Comparison of ENCODE assay signal across 8 cellular contexts in the genomic region with DNA sequence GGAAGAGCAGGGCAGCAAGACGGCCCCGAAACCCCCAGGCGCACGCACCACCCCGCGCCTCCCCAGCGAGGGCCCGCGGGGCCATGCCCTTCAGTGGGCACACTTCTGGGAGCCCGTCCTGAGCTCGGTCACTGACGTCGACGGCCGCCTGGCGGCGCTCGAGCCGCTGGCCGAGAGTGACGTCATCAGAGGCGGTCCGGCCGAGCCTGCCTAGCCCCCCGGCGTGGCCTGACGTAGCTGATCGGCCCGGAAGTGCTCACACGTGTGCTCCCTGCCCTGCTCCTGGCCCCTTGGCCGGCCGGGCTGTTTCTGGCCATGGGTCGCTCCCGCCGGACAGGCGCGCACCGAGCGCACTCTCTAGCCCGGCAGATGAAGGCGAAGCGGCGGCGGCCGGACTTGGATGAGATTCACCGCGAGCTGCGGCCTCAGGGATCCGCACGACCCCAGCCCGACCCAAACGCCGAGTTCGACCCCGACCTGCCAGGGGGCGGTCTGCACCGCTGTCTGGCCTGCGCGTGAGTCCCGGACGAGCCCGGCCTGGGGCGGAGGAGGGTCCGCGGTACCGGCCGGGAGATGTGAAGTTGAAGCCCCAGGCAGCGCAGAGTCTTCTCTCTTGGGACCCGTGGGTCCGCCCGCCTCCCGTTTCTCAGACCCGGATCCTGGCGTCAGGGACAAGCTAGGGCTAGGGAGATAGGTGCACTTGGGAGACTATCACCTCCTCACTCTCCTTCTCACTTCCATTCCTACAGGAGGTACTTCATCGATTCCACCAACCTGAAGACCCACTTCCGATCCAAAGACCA. TPM values are rescaled to one million over a fixed set of nuclear protein-coding genes. Genes with fewer than 3 reads are reported as not detected.
DNase-seq lines count a peak whose midpoint lies in the region; ATAC-seq lines count a peak whose summit lies in the region.

Gene ZNF593, plus strand, starts transcription at position 240 of the 803 bp plus-strand sequence. Its CDS starts 76 bp downstream, at position 316.

- peak; percentile 74 to 81 (median 77) for DNase-seq in CD4-positive, alpha-beta memory T cell
- DNase-seq in NCI-H82 treated with DMSO at 0.1 percent for 48 hours (lab: John Stamatoyannopoulos, UW; ENCODE audit: unreplicated experiment) (peak; percentile 90), lung microvascular endothelial cell (ENCODE audit: low read depth in 2 of 2) (peak; percentile 92 to 95)
- peak; percentile 51 to 76 for DNase-seq in activated CD8-positive, alpha-beta memory T cell treated with anti-CD3 and anti-CD28 coated beads for 1 hour (ENCODE audit: extremely low read depth in 1 of 2, low read depth in 1 of 2)
- DNase-seq in effector CD4-positive, alpha-beta T cell: peak; percentile 74
- peak; percentile 78 to 81 (median 79) for DNase-seq in stimulated activated CD4-positive, alpha-beta T cell treated with anti-CD3 and anti-CD28 coated beads, TNF-alpha, amount 100 ng/mL, for 4 hours (ENCODE audit: low read depth in 3 of 3)

- intact Hi-C loops in CD4-positive, alpha-beta memory T cell (cut with micrococcal nuclease): loop anchor here (1.0 to 5.0 kb wide), 3 partner anchors 64 to 222 kb away; partner anchors contain the start of gene CEP85

- H3K4me1 ChIP-seq in CD4-positive, alpha-beta memory T cell (ENCODE audit: insufficient read depth, low read length): peaks cover 20% of the 10 kb centered on the region

- ATAC-seq in GM19351 (IDR thresholded peaks at IDR 0.05; ENCODE audit: unreplicated experiment) (peak; percentile 97), HG03558 (IDR thresholded peaks at IDR 0.05; ENCODE audit: extremely low read depth, unreplicated experiment) (peak; percentile 68)

- no peaks in the 10 kb centered on the region for H3K36me3 ChIP-seq in CD4-positive, alpha-beta memory T cell (ENCODE audit: insufficient read depth, low read length)

- H3K27me3 Mint-ChIP-seq in CD4-positive, alpha-beta memory T cell: no peaks in the 10 kb centered on the region

- peak within 1 kb of the TSS; percentile 52 to 90 for H3K4me3 ChIP-seq in CD4-positive, alpha-beta memory T cell (ENCODE audit: low read length in 2 of 2)

- peak within 1 kb of the TSS; percentile 71 to 94 (median 93) for H3K27ac Mint-ChIP-seq in CD4-positive, alpha-beta memory T cell

- H3K4me3 Mint-ChIP-seq in CD4-positive, alpha-beta memory T cell: peak within 1 kb of the TSS; percentile 83 to 91 (median 88)

- H3K27ac ChIP-seq in CD4-positive, alpha-beta memory T cell (ENCODE audit: low read depth, low read length): peak within 1 kb of the TSS; percentile 85

- CTCF ChIA-PET in CD4-positive, alpha-beta memory T cell (lab: Charles Lee; ENCODE audit: partially characterized antibody): interaction anchor here (0.6 to 10.3 kb wide), 50 partner anchors 9 to 428 kb away, joined by 3 to 167 read pairs (median 4); partner anchors contain the start of genes CEP85 and DHDDS

- H3K27me3 ChIP-seq in CD4-positive, alpha-beta memory T cell (ENCODE audit: insufficient read depth, low read length): no peaks in the 10 kb centered on the region

- no peaks in the 10 kb centered on the region for H3K9me3 ChIP-seq in CD4-positive, alpha-beta memory T cell (ENCODE audit: control insufficient read depth in 1 of 2, low read length in 2 of 2)

- POLR2A ChIA-PET in CD4-positive, alpha-beta memory T cell (lab: Charles Lee; ENCODE audit: partially characterized antibody): interaction anchor here (0.6 to 4.2 kb wide), 11 partner anchors 15 to 262 kb away, joined by 3 to 40 read pairs (median 4); partner anchors contain the start of genes CEP85, DHDDS and PAFAH2

- peaks cover 4 to 25% (median 16%) of the 10 kb centered on the region in 4 donors for H3K4me1 Mint-ChIP-seq in CD4-positive, alpha-beta memory T cell

- no peaks in the 10 kb centered on the region for H3K36me3 Mint-ChIP-seq in CD4-positive, alpha-beta memory T cell

- no peaks in the 10 kb centered on the region for H3K9me3 Mint-ChIP-seq in CD4-positive, alpha-beta memory T cell

RNA-seq across cellular contexts. Expression of gene ZNF593, which starts in this region (rescaled TPM):
- 10 to 100 TPM; 10.7 to 12.4 TPM for total RNA-seq in CD4-positive, alpha-beta memory T cell
- polyA plus RNA-seq in CD4-positive, alpha-beta memory T cell: 10 to 100 TPM; 21.6 to 32.9 TPM
- 28.8 and 29.2 TPM in 2 replicates for total RNA-seq in lung microvascular endothelial cell

Comparison
In these comparisons a context has a peak if more than half of its experiments do, and no peak if none do; other contexts are left out.
1. Peak in every context shown above with its lines: DNase-seq, ATAC-seq, H3K4me3 ChIP-seq and H3K27ac ChIP-seq.